1 cellular context compared by ENCODE assay signal in genomic region chr17:29347831-29348281, GRCh38.
TF ChIP-seq lines count a peak whose summit lies in the region.

No MANE protein-coding gene starts in this region.

TF ChIP-seq in K562, 482 proteins besides CTCF, POLR2A, EP300 and RAD21 (continued from another document):
- TF ChIP-seq ATF3 (IDR thresholded peaks at IDR 0.05) (peak; percentile 97), ATF3 (CRISPR knock-in tag; conservative IDR thresholded peaks at IDR 0.05) (no peak), L3MBTL2 (IDR thresholded peaks at IDR 0.05) (0 out of 2 replicates have a peak, but pooled peaks have one; percentile 16), ATF4 (CRISPR knock-in tag; IDR thresholded peaks at IDR 0.05) (peak; percentile 67; the same call in 1 of the 2 replicates), NFE2 (IDR thresholded peaks at IDR 0.05; ENCODE audit: low read depth) (no peak), CEBPG (CRISPR knock-in tag; IDR thresholded peaks at IDR 0.05) (peak; percentile 28; the same call in 1 of the 2 replicates), CEBPG (tag; conservative IDR thresholded peaks at IDR 0.05 in 1 of 2, IDR thresholded peaks at IDR 0.05 in 1 of 2) (peak; percentile 93 to 99), ZNF507 (tag; conservative IDR thresholded peaks at IDR 0.05) (no peak), ARID1B (IDR thresholded peaks at IDR 0.05) (peak; percentile 31; the same call in 1 of the 2 replicates), ZNF124 (CRISPR knock-in tag; IDR thresholded peaks at IDR 0.05) (no peak), ZNF318 (IDR thresholded peaks at IDR 0.05; ENCODE audit: borderline replicate concordance in 1 of 2, low read depth in 1 of 2) (peak in 1 of 2 experiments; percentile 85; a peak in 2 of 4 replicates), PKNOX1 (IDR thresholded peaks at IDR 0.05) (0 out of 2 replicates have a peak, but pooled peaks have one; percentile 13), IRF9 (tag; IDR thresholded peaks at IDR 0.05) (0 out of 2 replicates have a peak, but pooled peaks have one; percentile 26), CEBPB (tag; IDR thresholded peaks at IDR 0.05) (peak; percentile 93), JUND (IDR thresholded peaks at IDR 0.05; ENCODE audit: borderline replicate concordance, low read depth, low read length) (peak; percentile 70), JUND (tag; IDR thresholded peaks at IDR 0.05; ENCODE audit: borderline replicate concordance, low read depth, low read length) (no peak; the same call in 2 of the 3 replicates)
TF ChIP-seq in K562: peak in this region for 16.
